20 cellular contexts compared by ENCODE assay signal in the genomic region with DNA sequence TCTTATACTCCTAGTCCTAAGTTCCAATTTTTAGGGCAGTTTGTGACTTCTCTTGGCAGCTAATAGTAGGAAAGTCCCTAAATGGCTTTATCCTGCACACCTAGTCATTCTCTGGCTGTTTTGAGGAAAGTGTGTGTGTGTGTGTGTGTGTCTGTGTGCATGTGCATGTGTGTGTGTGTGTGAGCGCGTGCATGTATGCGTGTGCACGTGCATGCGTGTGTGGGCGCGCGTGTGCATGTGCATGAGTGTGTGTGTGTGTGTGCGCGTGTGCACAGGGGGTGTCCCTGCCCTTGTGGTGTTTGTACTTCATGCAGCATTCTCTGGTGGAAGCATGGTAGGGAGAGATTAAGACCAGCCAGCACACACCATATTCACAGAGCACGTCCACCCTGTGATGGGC. TPM values are rescaled to one million over a fixed set of nuclear protein-coding genes. Genes with fewer than 3 reads are reported as not detected.
DNase-seq lines count a peak whose midpoint lies in the region; ATAC-seq, FAIRE-seq and TF ChIP-seq lines count a peak whose summit lies in the region.
"Had no signal": no experiment of that assay in that cellular context is flagged by ENCODE, and none has a peak within 500 bp of the region (broad histone marks: within the 10 kb centered on the region; RNA-seq: fewer than 3 reads in every experiment).

No MANE protein-coding gene starts in this region.

- dilution Hi-C loops in IMR-90 (cut with HindIII; ENCODE audit: low sequenced_read_pairs, unreplicated experiment), result no loop called here

- H3K14ac ChIP-seq in IMR-90 (replicated peaks; ENCODE audit: low read depth, low read length), result no peak overlapping the region

- H3K23ac ChIP-seq in IMR-90 (ENCODE audit: low read depth, low read length), result no peak overlapping the region

- H3K9me3 ChIP-seq in HEK293 (ENCODE audit: control insufficient read depth, insufficient read depth, low read depth, low read length) (no peaks in the 10 kb centered on the region), IMR-90 (ENCODE audit: control insufficient read depth, insufficient read depth, low read length) (no peaks in the 10 kb centered on the region), neural cell (ENCODE audit: low read length) (no peaks in the 10 kb centered on the region)
- H3K9me3 ChIP-seq: Caco-2 had no signal

- no peak overlapping the region for H4K5ac ChIP-seq in IMR-90 (ENCODE audit: low read depth, low read length)

- H2AK9ac ChIP-seq in IMR-90 (replicated peaks; ENCODE audit: low read depth, low read length, poor library complexity), result no peak overlapping the region

- H4K8ac ChIP-seq in IMR-90 (ENCODE audit: low read depth in 2 of 2, low read length in 2 of 2), result no peak overlapping the region

- TF ChIP-seq POLR2A in IMR-90 (IDR thresholded peaks at IDR 0.05; ENCODE audit: low read depth, low read length), result no peak

- H2BK120ac ChIP-seq in IMR-90 (ENCODE audit: low read depth, low read length), result no peak overlapping the region

- no peak overlapping the region for H4K91ac ChIP-seq in IMR-90 (ENCODE audit: insufficient read depth, low read depth, low read length)

- no peak overlapping the region for H2BK15ac ChIP-seq in IMR-90 (ENCODE audit: low read depth, low read length)

- H3K9me2 ChIP-seq in neural cell (ENCODE audit: insufficient read depth, low read length), result no peaks in the 10 kb centered on the region

- no peak overlapping the region for H2AK5ac ChIP-seq in IMR-90 (ENCODE audit: low read depth, low read length)

- H3K36me3 ChIP-seq in HEK293 (ENCODE audit: control insufficient read depth in 2 of 2, insufficient read depth in 1 of 2, low read length in 2 of 2), result peaks cover 0 to 7% of the 10 kb centered on the region in 2 experiments; a peak in 1 of 3 replicates
- no peaks in the 10 kb centered on the region for H3K36me3 ChIP-seq in IMR-90 (ENCODE audit: control insufficient read depth, insufficient read depth, low read length)
- peaks cover 6% of the 10 kb centered on the region for H3K36me3 ChIP-seq in neural cell (ENCODE audit: insufficient read depth, low read length)

- no peak overlapping the region for H3K9ac ChIP-seq in IMR-90 (ENCODE audit: low read depth, low read length)
- no peak overlapping the region for H3K9ac ChIP-seq in neural cell (ENCODE audit: low read length)
- H3K9ac ChIP-seq: GM23248 had no signal

- 0 out of 2 replicates have a peak, but pooled peaks cover 4% of the 10 kb centered on the region for H4K20me1 ChIP-seq in IMR-90 (ENCODE audit: insufficient read depth, low read length)
- H4K20me1 ChIP-seq in neural cell (ENCODE audit: insufficient read depth), result no peaks in the 10 kb centered on the region

- H3K4me2 ChIP-seq in IMR-90 (ENCODE audit: low read depth, low read length) (no peak overlapping the region), neural cell (ENCODE audit: low read length) (no peak overlapping the region)

- H3K9me1 ChIP-seq in IMR-90 (ENCODE audit: insufficient read depth, low read length), result 0 out of 2 replicates have a peak, but pooled peaks cover 3% of the 10 kb centered on the region

- 70% methylated on average over 2 of the region's 11 CpGs; no CpG with 5 or more reads in 1 of the 2 experiments for WGBS in IMR-90 (ENCODE audit: extremely low coverage in 2 of 2, insufficient read length in 1 of 2), 2 experiments

- in situ Hi-C loops in IMR-90 (cut with MboI; ENCODE audit: low sequenced_read_pairs), result no loop called here

- CTCF ChIA-PET in HEK293 (lab: Yijun Ruan, JAX) (no interaction called here), IMR-90 (lab: Yijun Ruan, JAX) (no interaction called here)

- H3F3A ChIP-seq in neural cell (ENCODE audit: insufficient read depth, low read length, poor library complexity, severe bottlenecking), result no peaks in the 10 kb centered on the region

- no peaks in the 10 kb centered on the region for H3K27me3 ChIP-seq in IMR-90 (ENCODE audit: control insufficient read depth, insufficient read depth, low read length)
- no peaks in the 10 kb centered on the region for H3K27me3 ChIP-seq in neural cell (ENCODE audit: insufficient read depth, low read depth, low read length)

- H2BK20ac ChIP-seq in IMR-90 (ENCODE audit: low read depth, low read length), result no peak overlapping the region

- DNase-seq in IMR-90 (no peak), urothelium cell line (ENCODE audit: low spot score) (no peak), SHP77 treated with DMSO at 0.1 percent for 48 hours (lab: John Stamatoyannopoulos, UW) (no peak), NCI-H187 (lab: John Stamatoyannopoulos, UW) (no peak), NCI-H1436 treated with DMSO at 0.1 percent for 48 hours (lab: John Stamatoyannopoulos, UW) (no peak)
- DNase-seq: C1 segment of cervical spinal cord; Caco-2; CD4-positive, alpha-beta memory T cell; DMS153; DND-41; GM23248; H7; HFFc6 had no signal

- POLR2A ChIA-PET in HEK293 (lab: Yijun Ruan, JAX) (no interaction called here), IMR-90 (lab: Charles Lee; ENCODE audit: unreplicated experiment) (no interaction called here)

- BruUV-seq in IMR-90 (replicated peaks; lab: Mats Ljungman, UMichigan), result no TSS peak

- H3K4me1 ChIP-seq in HEK293 (ENCODE audit: control insufficient read depth, insufficient read depth, low read length) (no peaks in the 10 kb centered on the region), IMR-90 (ENCODE audit: control insufficient read depth, insufficient read depth, low read length) (no peaks in the 10 kb centered on the region)
- H3K4me1 ChIP-seq: Caco-2 had no signal

- no peak overlapping the region for H2BK5ac ChIP-seq in IMR-90 (ENCODE audit: low read depth, low read length, poor library complexity, severe bottlenecking)

- no peak overlapping the region for H3K4ac ChIP-seq in IMR-90 (ENCODE audit: low read depth, low read length)

- H3K79me2 ChIP-seq in neural cell (replicated peaks; ENCODE audit: insufficient read depth, low read length), result peaks cover 34% of the 10 kb centered on the region

- H3K56ac ChIP-seq in IMR-90 (ENCODE audit: extremely low read depth, insufficient read depth, low read length), result no peak overlapping the region

- peak overlapping the region; percentile 13 for H2AFZ ChIP-seq in IMR-90 (replicated peaks; ENCODE audit: low read length, poor library complexity)
- no peak overlapping the region for H2AFZ ChIP-seq in neural cell (ENCODE audit: low read depth, low read length)
- H2AFZ ChIP-seq: GM23248 had no signal

- TF ChIP-seq EP300 in neural cell (conservative IDR thresholded peaks at IDR 0.05; ENCODE audit: poor library complexity, severe bottlenecking), result no peak

- TF ChIP-seq CTCF in HEK293 (tag by site-specific recombination; IDR thresholded peaks at IDR 0.05), result no peak
- no peak for TF ChIP-seq CTCF in IMR-90 (conservative IDR thresholded peaks at IDR 0.05; ENCODE audit: low read depth, low read length)
- TF ChIP-seq CTCF in neural cell (IDR thresholded peaks at IDR 0.05; ENCODE audit: poor library complexity, severe bottlenecking), result no peak

- FAIRE-seq in urothelium cell line (lab: Jason Lieb, UNC), result peak; percentile 85
- FAIRE-seq: G401.6, GM12892, GM19239, H1 had no signal

- H3K79me1 ChIP-seq in IMR-90 (ENCODE audit: low read depth in 1 of 2, low read length in 2 of 2), result peaks cover 3 to 4% of the 10 kb centered on the region in 2 experiments; a peak in 2 of 4 replicates

- H3K27ac ChIP-seq in HEK293 (ENCODE audit: extremely low read depth, low read depth, low read length) (no peak overlapping the region), IMR-90 (ENCODE audit: insufficient read depth, low read length) (no peak overlapping the region), neural cell (ENCODE audit: low read length) (peak overlapping the region; percentile 35)
- H3K27ac ChIP-seq: GM23248 had no signal

- intact Hi-C loops in IMR-90 (cut with micrococcal nuclease), result no loop called here

- ATAC-seq in IMR-90 (ENCODE audit: low read depth), result no peak
- ATAC-seq: HCT116 had no signal

- TF ChIP-seq RAD21 in IMR-90 (IDR thresholded peaks at IDR 0.05; ENCODE audit: low read length), result no peak
- TF ChIP-seq RAD21 in neural cell (conservative IDR thresholded peaks at IDR 0.05), result no peak

- H3K18ac ChIP-seq in IMR-90 (ENCODE audit: low read depth, low read length), result no peak overlapping the region

- H3K4me3 ChIP-seq in HEK293 (ENCODE audit: low read depth, low read length) (no peak overlapping the region), IMR-90 (ENCODE audit: insufficient read depth, low read depth, low read length) (no peak overlapping the region), neural cell (ENCODE audit: low read length) (no peak overlapping the region)
- H3K4me3 ChIP-seq: GM23248 had no signal

TF ChIP-seq in IMR-90, 13 proteins besides CTCF, POLR2A, EP300 and RAD21 (continues in another document):
- TF ChIP-seq CHD1 (IDR thresholded peaks at IDR 0.05; ENCODE audit: low read depth, low read length) (no peak), BHLHE40 (IDR thresholded peaks at IDR 0.05; ENCODE audit: low read depth, low read length) (no peak), MXI1 (IDR thresholded peaks at IDR 0.05; ENCODE audit: borderline replicate concordance, low read depth, low read length) (no peak)
- TF ChIP-seq, protein P1, sequence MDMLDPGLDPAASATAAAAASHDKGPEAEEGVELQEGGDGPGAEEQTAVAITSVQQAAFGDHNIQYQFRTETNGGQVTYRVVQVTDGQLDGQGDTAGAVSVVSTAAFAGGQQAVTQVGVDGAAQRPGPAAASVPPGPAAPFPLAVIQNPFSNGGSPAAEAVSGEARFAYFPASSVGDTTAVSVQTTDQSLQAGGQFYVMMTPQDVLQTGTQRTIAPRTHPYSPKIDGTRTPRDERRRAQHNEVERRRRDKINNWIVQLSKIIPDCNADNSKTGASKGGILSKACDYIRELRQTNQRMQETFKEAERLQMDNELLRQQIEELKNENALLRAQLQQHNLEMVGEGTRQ (IDR thresholded peaks at IDR 0.05; ENCODE audit: low read depth, low read length), result no peak

TF ChIP-seq in neural cell, 6 proteins besides CTCF, POLR2A, EP300 and RAD21 (continues in another document):
- TF ChIP-seq TAF1 (IDR thresholded peaks at IDR 0.05; ENCODE audit: low read depth), result no peak
- TF ChIP-seq EZH2 (IDR thresholded peaks at IDR 0.05; ENCODE audit: borderline replicate concordance, insufficient read depth, low read length, poor library complexity, severe bottlenecking), result no peak

RNA-seq across cellular contexts. Expression of a gene that starts 18.2 kb away (rescaled TPM):
- total RNA-seq in IMR-90 (2012; rRNA removed), result 16.7 and 17.4 TPM in 2 replicates
- polyA plus RNA-seq in IMR-90 (2012; rRNA removed) (14.5 and 16.1 TPM in 2 replicates), neural cell (173 and 177 TPM in 2 replicates)
- 11.7 and 11.8 TPM in 2 replicates for polyA plus RNA-seq in IMR-90 (2012; cell fraction: cytosol; rRNA removed)
- polyA plus RNA-seq in IMR-90 (2012; cell fraction: nucleus; rRNA removed; ENCODE audit: low replicate concordance), result 6.0 and 7.7 TPM in 2 replicates
- 153 and 155 TPM in 2 replicates for polyA minus RNA-seq in neural cell

Comparison
In these comparisons a context has a peak if more than half of its experiments do, and no peak if none do; other contexts are left out.
1. RNA of a gene that starts 18.2 kb away (polyA plus RNA-seq): 173 to 177 TPM in neural cell; 6.0 to 16.1 TPM in IMR-90; every median in the first group is over 10 times any median in the second.